ENCODE assay signal across 1 cellular context in the genomic region with DNA sequence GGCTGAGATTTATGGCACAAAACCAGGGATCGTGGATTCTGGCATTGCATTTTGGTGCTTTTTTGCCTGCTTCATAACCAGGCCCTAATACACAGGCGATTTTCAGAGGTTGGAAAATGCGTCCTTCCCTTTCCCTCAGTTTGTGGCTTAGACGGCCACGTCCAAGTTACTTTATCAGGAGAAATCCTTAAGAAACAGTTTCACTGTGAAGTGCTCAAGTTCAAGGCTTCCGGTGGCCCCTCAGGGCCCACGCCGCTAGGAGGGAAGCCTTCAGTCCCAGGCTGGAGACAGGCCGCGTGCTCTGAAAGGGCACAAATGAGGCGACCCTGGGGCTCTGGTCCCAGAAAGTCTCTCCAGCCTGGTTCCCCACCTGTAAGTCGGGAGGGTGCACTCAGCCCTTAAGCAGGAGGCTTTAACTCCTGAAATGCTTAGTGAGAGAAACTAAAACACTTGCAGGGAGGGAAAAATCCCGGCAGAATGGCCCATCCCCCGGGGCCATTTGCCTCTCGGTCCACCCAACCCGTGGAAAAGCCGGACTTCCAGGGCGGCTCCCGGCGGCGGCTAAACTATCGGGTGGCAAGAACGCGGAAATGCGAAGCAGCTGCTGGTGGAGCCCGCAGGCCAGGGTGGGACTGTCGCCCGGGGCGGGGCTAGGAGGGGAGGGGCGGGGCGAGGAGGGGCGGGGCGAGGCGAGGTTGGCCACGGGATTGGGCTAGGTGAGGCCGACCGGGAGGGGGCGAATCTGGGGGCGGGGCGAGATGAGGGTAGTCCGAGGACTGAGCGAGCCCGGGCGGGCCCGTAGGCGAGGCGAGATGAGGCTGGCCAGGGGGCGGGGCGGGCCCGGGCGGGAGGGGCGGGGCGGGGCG.
TF ChIP-seq lines count a peak whose summit lies in the region.

No MANE protein-coding gene starts in this region.

TF ChIP-seq in HepG2, 621 proteins besides CTCF, POLR2A, EP300 and RAD21 (continued from another document and continues in another):
- no peak for TF ChIP-seq MXI1 (IDR thresholded peaks at IDR 0.05; ENCODE audit: borderline replicate concordance, low read depth, low read length)
- TF ChIP-seq, protein P1, sequence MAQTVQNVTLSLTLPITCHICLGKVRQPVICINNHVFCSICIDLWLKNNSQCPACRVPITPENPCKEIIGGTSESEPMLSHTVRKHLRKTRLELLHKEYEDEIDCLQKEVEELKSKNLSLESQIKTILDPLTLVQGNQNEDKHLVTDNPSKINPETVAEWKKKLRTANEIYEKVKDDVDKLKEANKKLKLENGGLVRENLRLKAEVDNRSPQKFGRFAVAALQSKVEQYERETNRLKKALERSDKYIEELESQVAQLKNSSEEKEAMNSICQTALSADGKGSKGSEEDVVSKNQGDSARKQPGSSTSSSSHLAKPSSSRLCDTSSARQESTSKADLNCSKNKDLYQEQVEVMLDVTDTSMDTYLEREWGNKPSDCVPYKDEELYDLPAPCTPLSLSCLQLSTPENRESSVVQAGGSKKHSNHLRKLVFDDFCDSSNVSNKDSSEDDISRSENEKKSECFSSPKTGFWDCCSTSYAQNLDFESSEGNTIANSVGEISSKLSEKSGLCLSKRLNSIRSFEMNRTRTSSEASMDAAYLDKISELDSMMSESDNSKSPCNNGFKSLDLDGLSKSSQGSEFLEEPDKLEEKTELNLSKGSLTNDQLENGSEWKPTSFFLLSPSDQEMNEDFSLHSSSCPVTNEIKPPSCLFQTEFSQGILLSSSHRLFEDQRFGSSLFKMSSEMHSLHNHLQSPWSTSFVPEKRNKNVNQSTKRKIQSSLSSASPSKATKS (CRISPR knock-in tag; IDR thresholded peaks at IDR 0.05): no peak
- no peak for TF ChIP-seq RORA (CRISPR knock-in tag; IDR thresholded peaks at IDR 0.05)
- TF ChIP-seq ZNF891 (CRISPR knock-in tag; IDR thresholded peaks at IDR 0.05): no peak; the same call in none of the 2 replicates
- TF ChIP-seq ZBTB7B (CRISPR knock-in tag; IDR thresholded peaks at IDR 0.05): no peak; the same call in 1 of the 2 replicates
- no peak for TF ChIP-seq ZNF557 (CRISPR knock-in tag; IDR thresholded peaks at IDR 0.05)
- TF ChIP-seq, protein P2, sequence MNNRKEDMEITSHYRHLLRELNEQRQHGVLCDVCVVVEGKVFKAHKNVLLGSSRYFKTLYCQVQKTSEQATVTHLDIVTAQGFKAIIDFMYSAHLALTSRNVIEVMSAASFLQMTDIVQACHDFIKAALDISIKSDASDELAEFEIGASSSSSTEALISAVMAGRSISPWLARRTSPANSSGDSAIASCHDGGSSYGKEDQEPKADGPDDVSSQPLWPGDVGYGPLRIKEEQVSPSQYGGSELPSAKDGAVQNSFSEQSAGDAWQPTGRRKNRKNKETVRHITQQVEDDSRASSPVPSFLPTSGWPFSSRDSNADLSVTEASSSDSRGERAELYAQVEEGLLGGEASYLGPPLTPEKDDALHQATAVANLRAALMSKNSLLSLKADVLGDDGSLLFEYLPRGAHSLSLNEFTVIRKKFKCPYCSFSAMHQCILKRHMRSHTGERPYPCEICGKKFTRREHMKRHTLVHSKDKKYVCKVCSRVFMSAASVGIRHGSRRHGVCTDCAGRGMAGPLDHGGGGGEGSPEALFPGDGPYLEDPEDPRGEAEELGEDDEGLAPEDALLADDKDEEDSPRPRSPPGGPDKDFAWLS (CRISPR knock-in tag; IDR thresholded peaks at IDR 0.05; ENCODE audit: borderline replicate concordance): no peak
- no peak for TF ChIP-seq KDM4B (CRISPR knock-in tag; IDR thresholded peaks at IDR 0.05)
- TF ChIP-seq, protein P3, sequence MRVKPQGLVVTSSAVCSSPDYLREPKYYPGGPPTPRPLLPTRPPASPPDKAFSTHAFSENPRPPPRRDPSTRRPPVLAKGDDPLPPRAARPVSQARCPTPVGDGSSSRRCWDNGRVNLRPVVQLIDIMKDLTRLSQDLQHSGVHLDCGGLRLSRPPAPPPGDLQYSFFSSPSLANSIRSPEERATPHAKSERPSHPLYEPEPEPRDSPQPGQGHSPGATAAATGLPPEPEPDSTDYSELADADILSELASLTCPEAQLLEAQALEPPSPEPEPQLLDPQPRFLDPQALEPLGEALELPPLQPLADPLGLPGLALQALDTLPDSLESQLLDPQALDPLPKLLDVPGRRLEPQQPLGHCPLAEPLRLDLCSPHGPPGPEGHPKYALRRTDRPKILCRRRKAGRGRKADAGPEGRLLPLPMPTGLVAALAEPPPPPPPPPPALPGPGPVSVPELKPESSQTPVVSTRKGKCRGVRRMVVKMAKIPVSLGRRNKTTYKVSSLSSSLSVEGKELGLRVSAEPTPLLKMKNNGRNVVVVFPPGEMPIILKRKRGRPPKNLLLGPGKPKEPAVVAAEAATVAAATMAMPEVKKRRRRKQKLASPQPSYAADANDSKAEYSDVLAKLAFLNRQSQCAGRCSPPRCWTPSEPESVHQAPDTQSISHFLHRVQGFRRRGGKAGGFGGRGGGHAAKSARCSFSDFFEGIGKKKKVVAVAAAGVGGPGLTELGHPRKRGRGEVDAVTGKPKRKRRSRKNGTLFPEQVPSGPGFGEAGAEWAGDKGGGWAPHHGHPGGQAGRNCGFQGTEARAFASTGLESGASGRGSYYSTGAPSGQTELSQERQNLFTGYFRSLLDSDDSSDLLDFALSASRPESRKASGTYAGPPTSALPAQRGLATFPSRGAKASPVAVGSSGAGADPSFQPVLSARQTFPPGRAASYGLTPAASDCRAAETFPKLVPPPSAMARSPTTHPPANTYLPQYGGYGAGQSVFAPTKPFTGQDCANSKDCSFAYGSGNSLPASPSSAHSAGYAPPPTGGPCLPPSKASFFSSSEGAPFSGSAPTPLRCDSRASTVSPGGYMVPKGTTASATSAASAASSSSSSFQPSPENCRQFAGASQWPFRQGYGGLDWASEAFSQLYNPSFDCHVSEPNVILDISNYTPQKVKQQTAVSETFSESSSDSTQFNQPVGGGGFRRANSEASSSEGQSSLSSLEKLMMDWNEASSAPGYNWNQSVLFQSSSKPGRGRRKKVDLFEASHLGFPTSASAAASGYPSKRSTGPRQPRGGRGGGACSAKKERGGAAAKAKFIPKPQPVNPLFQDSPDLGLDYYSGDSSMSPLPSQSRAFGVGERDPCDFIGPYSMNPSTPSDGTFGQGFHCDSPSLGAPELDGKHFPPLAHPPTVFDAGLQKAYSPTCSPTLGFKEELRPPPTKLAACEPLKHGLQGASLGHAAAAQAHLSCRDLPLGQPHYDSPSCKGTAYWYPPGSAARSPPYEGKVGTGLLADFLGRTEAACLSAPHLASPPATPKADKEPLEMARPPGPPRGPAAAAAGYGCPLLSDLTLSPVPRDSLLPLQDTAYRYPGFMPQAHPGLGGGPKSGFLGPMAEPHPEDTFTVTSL (CRISPR knock-in tag; IDR thresholded peaks at IDR 0.05; ENCODE audit: borderline replicate concordance): no peak
- no peak for TF ChIP-seq ZFX (CRISPR knock-in tag; IDR thresholded peaks at IDR 0.05; ENCODE audit: low read depth)
- TF ChIP-seq, protein P4, sequence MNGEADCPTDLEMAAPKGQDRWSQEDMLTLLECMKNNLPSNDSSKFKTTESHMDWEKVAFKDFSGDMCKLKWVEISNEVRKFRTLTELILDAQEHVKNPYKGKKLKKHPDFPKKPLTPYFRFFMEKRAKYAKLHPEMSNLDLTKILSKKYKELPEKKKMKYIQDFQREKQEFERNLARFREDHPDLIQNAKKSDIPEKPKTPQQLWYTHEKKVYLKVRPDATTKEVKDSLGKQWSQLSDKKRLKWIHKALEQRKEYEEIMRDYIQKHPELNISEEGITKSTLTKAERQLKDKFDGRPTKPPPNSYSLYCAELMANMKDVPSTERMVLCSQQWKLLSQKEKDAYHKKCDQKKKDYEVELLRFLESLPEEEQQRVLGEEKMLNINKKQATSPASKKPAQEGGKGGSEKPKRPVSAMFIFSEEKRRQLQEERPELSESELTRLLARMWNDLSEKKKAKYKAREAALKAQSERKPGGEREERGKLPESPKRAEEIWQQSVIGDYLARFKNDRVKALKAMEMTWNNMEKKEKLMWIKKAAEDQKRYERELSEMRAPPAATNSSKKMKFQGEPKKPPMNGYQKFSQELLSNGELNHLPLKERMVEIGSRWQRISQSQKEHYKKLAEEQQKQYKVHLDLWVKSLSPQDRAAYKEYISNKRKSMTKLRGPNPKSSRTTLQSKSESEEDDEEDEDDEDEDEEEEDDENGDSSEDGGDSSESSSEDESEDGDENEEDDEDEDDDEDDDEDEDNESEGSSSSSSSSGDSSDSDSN (CRISPR knock-in tag; IDR thresholded peaks at IDR 0.05): no peak
- TF ChIP-seq ZNF430 (CRISPR knock-in tag; IDR thresholded peaks at IDR 0.05): no peak
- TF ChIP-seq NR2F6 (IDR thresholded peaks at IDR 0.05): no peak
- no peak for TF ChIP-seq NR2F6 (CRISPR knock-in tag; IDR thresholded peaks at IDR 0.05)
- TF ChIP-seq, protein P5, sequence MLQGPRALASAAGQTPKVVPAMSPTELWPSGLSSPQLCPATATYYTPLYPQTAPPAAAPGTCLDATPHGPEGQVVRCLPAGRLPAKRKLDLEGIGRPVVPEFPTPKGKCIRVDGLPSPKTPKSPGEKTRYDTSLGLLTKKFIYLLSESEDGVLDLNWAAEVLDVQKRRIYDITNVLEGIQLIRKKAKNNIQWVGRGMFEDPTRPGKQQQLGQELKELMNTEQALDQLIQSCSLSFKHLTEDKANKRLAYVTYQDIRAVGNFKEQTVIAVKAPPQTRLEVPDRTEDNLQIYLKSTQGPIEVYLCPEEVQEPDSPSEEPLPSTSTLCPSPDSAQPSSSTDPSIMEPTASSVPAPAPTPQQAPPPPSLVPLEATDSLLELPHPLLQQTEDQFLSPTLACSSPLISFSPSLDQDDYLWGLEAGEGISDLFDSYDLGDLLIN (CRISPR knock-in tag; IDR thresholded peaks at IDR 0.05; ENCODE audit: borderline replicate concordance): no peak
- TF ChIP-seq AGO1 (IDR thresholded peaks at IDR 0.05; ENCODE audit: low read depth, low read length, poor library complexity, severe bottlenecking): no peak
- TF ChIP-seq, protein P6, sequence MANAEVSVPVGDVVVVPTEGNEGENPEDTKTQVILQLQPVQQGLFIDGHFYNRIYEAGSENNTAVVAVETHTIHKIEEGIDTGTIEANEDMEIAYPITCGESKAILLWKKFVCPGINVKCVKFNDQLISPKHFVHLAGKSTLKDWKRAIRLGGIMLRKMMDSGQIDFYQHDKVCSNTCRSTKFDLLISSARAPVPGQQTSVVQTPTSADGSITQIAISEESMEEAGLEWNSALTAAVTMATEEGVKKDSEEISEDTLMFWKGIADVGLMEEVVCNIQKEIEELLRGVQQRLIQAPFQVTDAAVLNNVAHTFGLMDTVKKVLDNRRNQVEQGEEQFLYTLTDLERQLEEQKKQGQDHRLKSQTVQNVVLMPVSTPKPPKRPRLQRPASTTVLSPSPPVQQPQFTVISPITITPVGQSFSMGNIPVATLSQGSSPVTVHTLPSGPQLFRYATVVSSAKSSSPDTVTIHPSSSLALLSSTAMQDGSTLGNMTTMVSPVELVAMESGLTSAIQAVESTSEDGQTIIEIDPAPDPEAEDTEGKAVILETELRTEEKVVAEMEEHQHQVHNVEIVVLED (CRISPR knock-in tag; IDR thresholded peaks at IDR 0.05; ENCODE audit: borderline replicate concordance): no peak
- no peak for TF ChIP-seq NKX3-1 (CRISPR knock-in tag; IDR thresholded peaks at IDR 0.05)
- TF ChIP-seq ZNF777 (CRISPR knock-in tag; IDR thresholded peaks at IDR 0.05): no peak; the same call in 1 of the 2 replicates
- TF ChIP-seq, protein P7, sequence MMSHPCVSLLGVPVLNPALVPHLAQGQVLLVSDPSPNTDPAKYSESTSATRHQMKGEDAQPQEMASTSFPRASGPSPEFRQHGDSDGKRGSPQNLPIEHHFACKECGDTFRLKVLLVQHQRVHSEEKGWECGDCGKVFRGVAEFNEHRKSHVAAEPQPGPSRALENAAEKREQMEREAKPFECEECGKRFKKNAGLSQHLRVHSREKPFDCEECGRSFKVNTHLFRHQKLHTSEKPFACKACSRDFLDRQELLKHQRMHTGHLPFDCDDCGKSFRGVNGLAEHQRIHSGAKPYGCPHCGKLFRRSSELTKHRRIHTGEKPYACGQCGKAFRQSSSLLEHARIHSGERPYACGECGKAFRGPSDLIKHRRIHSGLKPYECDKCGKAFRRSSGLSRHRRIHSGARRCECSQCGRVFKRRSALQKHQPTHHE (CRISPR knock-in tag; IDR thresholded peaks at IDR 0.05; ENCODE audit: borderline replicate concordance): no peak
- TF ChIP-seq ZC3H13 (CRISPR knock-in tag; IDR thresholded peaks at IDR 0.05): no peak
- no peak for TF ChIP-seq FOXK1 (CRISPR knock-in tag; IDR thresholded peaks at IDR 0.05; ENCODE audit: borderline replicate concordance, low read depth)
- no peak for TF ChIP-seq ZNF776 (CRISPR knock-in tag; IDR thresholded peaks at IDR 0.05)
- no peak for TF ChIP-seq STAG1 (CRISPR knock-in tag; IDR thresholded peaks at IDR 0.05)
- no peak for TF ChIP-seq RARG (CRISPR knock-in tag; IDR thresholded peaks at IDR 0.05; ENCODE audit: low read depth)
- TF ChIP-seq MLLT10 (CRISPR knock-in tag; IDR thresholded peaks at IDR 0.05): no peak
- no peak for TF ChIP-seq HNF4G (IDR thresholded peaks at IDR 0.05; ENCODE audit: borderline replicate concordance, low read depth, low read length)
- no peak for TF ChIP-seq HNF4G (CRISPR knock-in tag; IDR thresholded peaks at IDR 0.05; ENCODE audit: borderline replicate concordance, low read depth)
- TF ChIP-seq, protein P8, sequence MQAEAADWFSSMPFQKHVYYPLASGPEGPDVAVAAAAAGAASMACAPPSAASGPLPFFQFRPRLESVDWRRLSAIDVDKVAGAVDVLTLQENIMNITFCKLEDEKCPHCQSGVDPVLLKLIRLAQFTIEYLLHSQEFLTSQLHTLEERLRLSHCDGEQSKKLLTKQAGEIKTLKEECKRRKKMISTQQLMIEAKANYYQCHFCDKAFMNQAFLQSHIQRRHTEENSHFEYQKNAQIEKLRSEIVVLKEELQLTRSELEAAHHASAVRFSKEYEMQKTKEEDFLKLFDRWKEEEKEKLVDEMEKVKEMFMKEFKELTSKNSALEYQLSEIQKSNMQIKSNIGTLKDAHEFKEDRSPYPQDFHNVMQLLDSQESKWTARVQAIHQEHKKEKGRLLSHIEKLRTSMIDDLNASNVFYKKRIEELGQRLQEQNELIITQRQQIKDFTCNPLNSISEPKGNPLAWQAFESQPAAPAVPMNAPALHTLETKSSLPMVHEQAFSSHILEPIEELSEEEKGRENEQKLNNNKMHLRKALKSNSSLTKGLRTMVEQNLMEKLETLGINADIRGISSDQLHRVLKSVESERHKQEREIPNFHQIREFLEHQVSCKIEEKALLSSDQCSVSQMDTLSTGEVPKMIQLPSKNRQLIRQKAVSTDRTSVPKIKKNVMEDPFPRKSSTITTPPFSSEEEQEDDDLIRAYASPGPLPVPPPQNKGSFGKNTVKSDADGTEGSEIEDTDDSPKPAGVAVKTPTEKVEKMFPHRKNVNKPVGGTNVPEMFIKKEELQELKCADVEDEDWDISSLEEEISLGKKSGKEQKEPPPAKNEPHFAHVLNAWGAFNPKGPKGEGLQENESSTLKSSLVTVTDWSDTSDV (CRISPR knock-in tag; IDR thresholded peaks at IDR 0.05): 0 out of 2 replicates have a peak, but pooled peaks have one; percentile 29
- no peak for TF ChIP-seq HMG20B (CRISPR knock-in tag; conservative IDR thresholded peaks at IDR 0.05)
- TF ChIP-seq BRD4 (CRISPR knock-in tag; IDR thresholded peaks at IDR 0.05): no peak
- no peak for TF ChIP-seq ZNF569 (CRISPR knock-in tag; IDR thresholded peaks at IDR 0.05; ENCODE audit: borderline replicate concordance)
